Comparison of ENCODE assay signal across 8 cellular contexts in the genomic region with DNA sequence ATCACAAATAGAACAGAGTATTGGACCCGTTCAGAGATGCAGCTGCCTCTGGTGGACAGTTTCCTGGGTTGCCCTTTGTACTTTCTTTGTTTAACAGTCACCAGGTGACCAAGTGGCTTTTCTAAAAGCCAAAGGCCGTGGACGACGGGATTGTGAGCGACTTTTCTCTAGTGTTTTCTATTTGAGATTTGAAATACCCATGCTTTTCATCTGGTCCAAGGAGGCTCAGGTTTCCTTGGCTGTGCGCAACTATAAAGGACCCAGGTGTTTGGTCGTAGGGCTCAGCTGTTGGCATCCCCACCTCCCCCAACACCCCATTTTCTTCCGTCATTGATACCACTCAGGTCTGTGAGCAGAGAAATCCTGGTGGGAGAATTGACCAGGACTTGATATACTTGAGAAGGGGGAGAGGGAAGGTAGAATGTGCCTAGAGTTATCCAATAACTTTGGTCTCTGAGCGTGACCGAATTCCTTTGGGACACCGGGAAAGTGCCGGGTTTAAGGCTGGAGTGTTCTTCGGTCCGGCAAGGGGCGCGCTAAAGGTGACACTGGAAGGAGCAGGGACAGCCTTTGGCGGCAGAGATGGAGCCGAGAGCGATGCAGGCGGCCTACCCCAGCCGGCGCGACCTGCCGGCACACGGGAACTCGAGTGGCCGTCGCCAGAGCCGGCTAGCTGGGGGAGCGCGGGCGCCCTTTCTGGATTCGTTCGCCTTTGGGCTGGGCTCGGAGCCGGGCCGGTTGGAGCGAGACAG.
DNase-seq lines count a peak whose midpoint lies in the region; ATAC-seq, FAIRE-seq and TF ChIP-seq lines count a peak whose summit lies in the region.

No MANE protein-coding gene starts in this region.

- CTCF ChIA-PET in mammary epithelial cell (lab: Charles Lee; ENCODE audit: low non-redundant PET), result no interaction called here

- TSS peak; percentile 89 for BruUV-seq in mammary epithelial cell (replicated peaks; lab: Mats Ljungman, UMichigan)

- dilution Hi-C loops in mammary epithelial cell (cut with HindIII; ENCODE audit: low sequenced_read_pairs), result no loop called here

- no peaks in the 10 kb centered on the region for H3K9me3 ChIP-seq in mammary epithelial cell (replicated peaks; ENCODE audit: insufficient read depth, low read length)

- TF ChIP-seq CTCF in NB4 (IDR thresholded peaks at IDR 0.05; ENCODE audit: low read depth, low read length) (no peak), mammary epithelial cell (conservative IDR thresholded peaks at IDR 0.05 in 1 of 2, IDR thresholded peaks at IDR 0.05 in 1 of 2; ENCODE audit: extremely low read depth in 1 of 2, insufficient read depth in 1 of 2, low read depth in 1 of 2, low read length in 2 of 2) (peak in 1 of 2 donors; percentile 5)

- H3K27me3 ChIP-seq in mammary epithelial cell (ENCODE audit: insufficient read depth, low read length), result no peaks in the 10 kb centered on the region

- 7% methylated on average over 14 of the region's 38 CpGs for WGBS in mammary epithelial cell (ENCODE audit: low coverage, missing lambda C conversion rate)

- ATAC-seq in GM19438 (IDR thresholded peaks at IDR 0.05; ENCODE audit: low read depth, unreplicated experiment), result peak; percentile 18

- H3K79me2 ChIP-seq in mammary epithelial cell (ENCODE audit: insufficient read depth, low read length), result peaks cover 79% of the 10 kb centered on the region

- intact Hi-C loops in mammary epithelial cell (cut with micrococcal nuclease), result loop anchor here (1.0 kb wide), 1 partner anchor 10 kb away; no protein-coding TSS in a partner anchor
- intact Hi-C loops in head of caudate nucleus (cut with DNase I), result no loop called here

- peak overlapping the region; percentile 76 for H3K27ac ChIP-seq in mammary epithelial cell (ENCODE audit: insufficient read depth, low read depth, low read length)

- H3K4me1 ChIP-seq in mammary epithelial cell (ENCODE audit: insufficient read depth, low read length), result peaks cover 56% of the 10 kb centered on the region

- peak overlapping the region; percentile 95 for H3K4me2 ChIP-seq in mammary epithelial cell (ENCODE audit: insufficient read depth, low read depth, low read length)

- in situ Hi-C loops in mammary epithelial cell (cut with MboI; ENCODE audit: low sequenced_read_pairs in 2 of 2), result no loop called here

- TF ChIP-seq POLR2A in NB4 (IDR thresholded peaks at IDR 0.05; ENCODE audit: extremely low read depth, insufficient read length), result no peak

- no peaks in the 10 kb centered on the region for H3K36me3 ChIP-seq in mammary epithelial cell (ENCODE audit: insufficient read depth, low read length)

- no peak for FAIRE-seq in frontal cortex (lab: Jason Lieb, UNC)

- peak overlapping the region; percentile 79 for H2AFZ ChIP-seq in mammary epithelial cell (ENCODE audit: low read depth, low read length)

- peaks cover 3% of the 10 kb centered on the region for H4K20me1 ChIP-seq in mammary epithelial cell (ENCODE audit: insufficient read depth, low read length)

- H3K4me3 ChIP-seq in NB4 (ENCODE audit: low read depth, low read length) (peak overlapping the region; percentile 56), mammary epithelial cell (replicated peaks in 1 of 3; ENCODE audit: insufficient read depth in 1 of 3, low read depth in 2 of 3, low read length in 3 of 3) (peak overlapping the region; percentile 63 to 81 (median 71))

- peak overlapping the region; percentile 80 for H3K9ac ChIP-seq in mammary epithelial cell (ENCODE audit: insufficient read depth, low read length)

- DNase-seq in NB4 (ENCODE audit: low read depth), result no peak
- no peak for DNase-seq in mammary epithelial cell
- peak; percentile 46 for DNase-seq in mucosa of gallbladder (ENCODE audit: low spot score)
- no peak for DNase-seq in frontal cortex (ENCODE audit: low spot score in 2 of 2)
- DNase-seq in iPS-NIHi7 (ENCODE audit: extremely low spot score), result no peak
- no peak for DNase-seq in SIG-M5 treated with dmso at 0.1 percent for 504 hours (lab: John Stamatoyannopoulos, UW; ENCODE audit: unreplicated experiment)
- no peak for DNase-seq in head of caudate nucleus
